1 cellular context compared by ENCODE assay signal in the genomic region with DNA sequence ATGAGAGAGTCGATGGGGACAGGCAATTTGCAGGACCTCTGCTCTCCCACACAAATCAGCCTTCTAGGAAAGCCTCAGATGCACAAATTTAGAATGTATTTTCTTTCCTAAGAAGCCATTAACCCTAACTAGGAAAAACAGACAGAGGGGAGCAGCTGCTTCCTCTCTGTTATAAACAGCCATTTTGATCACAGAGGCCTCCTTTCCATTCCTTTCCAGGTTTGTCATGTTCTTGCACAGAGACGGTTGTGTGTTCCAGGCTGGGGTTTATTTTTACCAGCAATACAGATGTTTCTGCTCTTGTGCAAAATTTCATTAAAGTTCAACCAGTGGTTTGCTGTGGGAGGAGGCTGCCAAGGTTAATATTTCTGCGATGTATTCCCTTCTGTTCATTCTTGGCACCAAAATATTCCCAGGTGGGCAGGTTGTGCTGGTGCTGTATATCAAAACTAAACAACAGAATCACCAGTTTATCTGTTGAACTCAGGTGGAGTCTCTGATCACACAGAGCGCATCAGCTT.
TF ChIP-seq lines count a peak whose summit lies in the region.

No MANE protein-coding gene starts in this region.

TF ChIP-seq in liver, 16 proteins besides CTCF, POLR2A, EP300 and RAD21 (continued from another document):
- TF ChIP-seq REST (IDR thresholded peaks at IDR 0.05), result no peak
- peak in 1 of 2 donors; percentile 57 for TF ChIP-seq RXRA (IDR thresholded peaks at IDR 0.05)
- peak; percentile 84 for TF ChIP-seq YY1 (IDR thresholded peaks at IDR 0.05)
- peak; percentile 6 to 42 for TF ChIP-seq HNF4A (conservative IDR thresholded peaks at IDR 0.05)
- TF ChIP-seq SP1 (IDR thresholded peaks at IDR 0.05), result no peak
